Comparison of ENCODE assay signal across 18 cellular contexts in genomic region chr15:96028620-96029019, GRCh38.
A peak's percentile ranks its signal among the peaks of the same experiment; 100 is the strongest.
DNase-seq lines count a peak whose midpoint lies in the region; ATAC-seq and TF ChIP-seq lines count a peak whose summit lies in the region.
"Had no signal": no experiment of that assay in that cellular context is flagged by ENCODE, and none has a peak within 500 bp of the region (broad histone marks: within the 10 kb centered on the region; RNA-seq: fewer than 3 reads in every experiment).

No MANE protein-coding gene starts in this region.

- H3K4me1 Mint-ChIP-seq in GM23338: no peaks in the 10 kb centered on the region
- H3K4me1 Mint-ChIP-seq in chondrocyte (ENCODE audit: low read depth): no peaks in the 10 kb centered on the region
- H3K4me1 Mint-ChIP-seq: CD14-positive monocyte; CD8-positive, alpha-beta memory T cell had no signal

- no peaks in the 10 kb centered on the region for H3K36me3 Mint-ChIP-seq in GM23338 (ENCODE audit: low read depth)
- H3K36me3 Mint-ChIP-seq in chondrocyte (ENCODE audit: low read depth): no peaks in the 10 kb centered on the region
- H3K36me3 Mint-ChIP-seq: CD14-positive monocyte had no signal

- H3K9me2 ChIP-seq in GM23338 (ENCODE audit: insufficient read depth): peaks cover 6% of the 10 kb centered on the region; the same call in 1 of the 2 replicates

- DNase-seq in GM23338 (ENCODE audit: low spot score) (no peak), OCI-M1 (lab: John Stamatoyannopoulos, UW) (peak; percentile 13), chondrocyte (ENCODE audit: low spot score) (no peak), prostate gland (ENCODE audit: low spot score) (no peak), left lobe of liver (ENCODE audit: low spot score) (no peak)
- DNase-seq: BE2C; Caco-2; CD8-positive, alpha-beta memory T cell; GM23248; HFFc6; KBM-7 had no signal

- no peak overlapping the region for H3K27ac Mint-ChIP-seq in GM23338
- peak overlapping the region; percentile 20 for H3K27ac Mint-ChIP-seq in chondrocyte (ENCODE audit: unreplicated experiment)
- H3K27ac Mint-ChIP-seq: CD14-positive monocyte; CD8-positive, alpha-beta memory T cell; HFFc6 had no signal

- H3K27me3 Mint-ChIP-seq in GM23338 (ENCODE audit: insufficient read depth, low read depth, poor library complexity) (no peaks in the 10 kb centered on the region), chondrocyte (ENCODE audit: low read depth) (no peaks in the 10 kb centered on the region)

- intact Hi-C loops in prostate gland (cut with DNase I): no loop called here

- no peak overlapping the region for H3K27ac ChIP-seq in GM23338 (ENCODE audit: low read depth)
- H3K27ac ChIP-seq in prostate gland: peak overlapping the region; percentile 58 to 69
- H3K27ac ChIP-seq: A549, GM23248 had no signal

- no peaks in the 10 kb centered on the region for H4K20me1 ChIP-seq in GM23338 (replicated peaks; ENCODE audit: insufficient read depth)

- no peaks in the 10 kb centered on the region for H3K4me1 ChIP-seq in GM23338 (ENCODE audit: insufficient read depth)
- H3K4me1 ChIP-seq in prostate gland (replicated peaks): peaks cover 4% of the 10 kb centered on the region
- H3K4me1 ChIP-seq: BE2C, HAP-1 had no signal

- H3K9me3 ChIP-seq in prostate gland: no peaks in the 10 kb centered on the region
- H3K9me3 ChIP-seq: A549, BE2C, Caco-2, HAP-1 had no signal

- H3K79me2 ChIP-seq in GM23338 (replicated peaks; ENCODE audit: insufficient read depth): no peaks in the 10 kb centered on the region

- no peak for TF ChIP-seq POLR2A in prostate gland (IDR thresholded peaks at IDR 0.05)

- ATAC-seq in GM23338: no peak
- ATAC-seq in HG02884 (IDR thresholded peaks at IDR 0.05; ENCODE audit: unreplicated experiment): no peak
- ATAC-seq in left lobe of liver: no peak
- no peak for ATAC-seq in HG02759 (IDR thresholded peaks at IDR 0.05; ENCODE audit: unreplicated experiment)
- no peak for ATAC-seq in HG03025 (IDR thresholded peaks at IDR 0.05; ENCODE audit: low FRiP score, unreplicated experiment)
- ATAC-seq: A549, GM12878 had no signal

- no peaks in the 10 kb centered on the region for H3K9me3 Mint-ChIP-seq in GM23338
- H3K9me3 Mint-ChIP-seq in chondrocyte (ENCODE audit: low read depth): no peaks in the 10 kb centered on the region
- H3K9me3 Mint-ChIP-seq: CD8-positive, alpha-beta memory T cell; HFFc6 had no signal

- TF ChIP-seq CTCF in GM23338 (conservative IDR thresholded peaks at IDR 0.05; ENCODE audit: low read depth in 2 of 2): peak; percentile 11 to 39; a peak in 1 of 4 replicates
- no peak for TF ChIP-seq CTCF in chondrocyte (IDR thresholded peaks at IDR 0.05)
- TF ChIP-seq CTCF in prostate gland (IDR thresholded peaks at IDR 0.05): no peak

- H3K27me3 ChIP-seq in GM23338 (ENCODE audit: insufficient read depth) (no peaks in the 10 kb centered on the region), prostate gland (replicated peaks; ENCODE audit: insufficient read depth) (no peaks in the 10 kb centered on the region)
- H3K27me3 ChIP-seq: BE2C had no signal

- H3K4me3 ChIP-seq in GM23338 (no peak overlapping the region), prostate gland (no peak overlapping the region)
- H3K4me3 ChIP-seq: A549, GM12878, GM23248, HAP-1 had no signal

- no peak overlapping the region for H2AFZ ChIP-seq in GM23338
- H2AFZ ChIP-seq: GM23248 had no signal

- no peaks in the 10 kb centered on the region for H3K36me3 ChIP-seq in GM23338 (ENCODE audit: insufficient read depth)
- no peaks in the 10 kb centered on the region for H3K36me3 ChIP-seq in prostate gland
- H3K36me3 ChIP-seq: BE2C, HAP-1 had no signal

- no peaks in the 10 kb centered on the region for H3F3A ChIP-seq in GM23338 (replicated peaks; ENCODE audit: low read depth)

- WGBS in prostate gland: 97% methylated on average over 2 of the region's 2 CpGs

- H3K4me3 Mint-ChIP-seq in GM23338: no peak overlapping the region
- H3K4me3 Mint-ChIP-seq in chondrocyte (ENCODE audit: unreplicated experiment): no peak overlapping the region
- H3K4me3 Mint-ChIP-seq: CD14-positive monocyte; CD8-positive, alpha-beta memory T cell; HFFc6 had no signal

- no peak overlapping the region for H3K4me2 ChIP-seq in GM23338
- H3K4me2 ChIP-seq: A549 had no signal

TF ChIP-seq in GM23338, 12 proteins besides CTCF, POLR2A, EP300 and RAD21:
- TF ChIP-seq EZH2 (IDR thresholded peaks at IDR 0.05; ENCODE audit: low read depth, unreplicated experiment) (no peak), ETS1 (IDR thresholded peaks at IDR 0.05) (no peak)

Comparison
In these comparisons a context has a peak if more than half of its experiments do, and no peak if none do; other contexts are left out.
1. CTCF ChIP-seq: peak in GM23338 (2 of 2); none in chondrocyte (single experiment) and prostate gland (0 of 4).